9 cellular contexts compared by ENCODE assay signal in the genomic region with DNA sequence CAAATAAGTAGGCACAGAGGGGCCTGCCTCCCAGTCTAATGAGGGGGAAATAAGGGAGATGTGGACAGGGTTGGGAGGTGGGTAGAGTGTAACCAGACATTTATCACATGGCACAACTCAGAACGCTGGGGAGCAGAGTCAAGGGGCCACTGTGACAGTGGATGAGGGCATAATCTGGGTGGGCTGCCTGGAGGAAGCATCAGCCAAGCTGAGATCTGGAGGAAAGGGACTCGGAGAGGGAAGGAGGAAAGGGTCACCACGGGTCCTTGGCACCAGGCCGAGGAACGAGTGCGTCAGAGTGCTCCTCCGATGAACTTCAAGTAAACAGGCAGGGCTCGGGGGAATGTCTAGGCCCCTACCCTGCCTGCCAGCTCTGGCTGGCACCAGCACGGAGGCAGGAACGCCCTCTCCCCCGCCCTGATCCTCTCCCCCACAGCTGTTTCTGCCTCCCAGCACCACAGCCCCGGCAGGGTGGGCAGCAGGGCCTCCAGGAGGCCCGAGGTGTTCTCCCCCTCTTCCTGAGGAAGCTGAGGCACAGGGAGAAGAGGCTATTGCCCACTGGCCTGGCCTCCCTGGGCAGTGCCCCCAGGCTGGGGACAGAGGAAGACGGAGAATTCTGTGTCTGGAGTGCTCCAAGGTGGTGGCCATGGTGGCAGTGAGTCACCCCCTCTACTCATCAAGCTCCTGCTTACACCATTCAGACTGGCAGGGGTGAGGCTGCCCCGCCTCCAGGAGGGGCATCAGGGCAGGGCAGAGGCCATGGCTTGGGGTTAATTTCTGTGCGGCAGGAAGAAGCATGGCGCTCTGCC. TPM values are rescaled to one million over a fixed set of nuclear protein-coding genes. Genes with fewer than 3 reads are reported as not detected.
DNase-seq lines count a peak whose midpoint lies in the region; ATAC-seq and TF ChIP-seq lines count a peak whose summit lies in the region.
"Had no signal": no experiment of that assay in that cellular context is flagged by ENCODE, and none has a peak within 500 bp of the region (broad histone marks: within the 10 kb centered on the region; RNA-seq: fewer than 3 reads in every experiment).

No MANE protein-coding gene starts in this region.

- peak overlapping the region; percentile 82 for H3K9ac ChIP-seq in PC-3 (ENCODE audit: low read length)

- H3K36me3 Mint-ChIP-seq in CD8-positive, alpha-beta memory T cell, result no peaks in the 10 kb centered on the region

- DNase-seq in EH (ENCODE audit: low read depth) (peak; percentile 90), PC-3 (peak; percentile 97), epithelial cell of proximal tubule (ENCODE audit: low read depth) (no peak), prostate gland (ENCODE audit: low spot score) (no peak), caudate nucleus (lab: John Stamatoyannopoulos, UW) (no peak)
- DNase-seq in CD8-positive, alpha-beta memory T cell, result no peak
- DNase-seq: NCI-H2081 had no signal

- peaks cover 24% of the 10 kb centered on the region for H3K79me2 ChIP-seq in PC-3 (ENCODE audit: low read length)

- TF ChIP-seq POLR2A in prostate gland (IDR thresholded peaks at IDR 0.05), result peak; percentile 42

- H3K27me3 ChIP-seq in PC-3 (ENCODE audit: low read length) (no peaks in the 10 kb centered on the region), prostate gland (replicated peaks; ENCODE audit: insufficient read depth) (no peaks in the 10 kb centered on the region)
- no peaks in the 10 kb centered on the region for H3K27me3 ChIP-seq in CD8-positive, alpha-beta memory T cell (ENCODE audit: insufficient read depth, low read length, poor library complexity, severe bottlenecking)

- H3K36me3 ChIP-seq in PC-3 (ENCODE audit: low read depth, low read length) (no peaks in the 10 kb centered on the region), prostate gland (no peaks in the 10 kb centered on the region)
- H3K36me3 ChIP-seq in CD8-positive, alpha-beta memory T cell (ENCODE audit: insufficient read depth, low read length), result no peaks in the 10 kb centered on the region

- peaks cover 2 to 4% of the 10 kb centered on the region in 2 donors for H3K27me3 Mint-ChIP-seq in CD8-positive, alpha-beta memory T cell

- peak overlapping the region; percentile 85 for H3K4me2 ChIP-seq in PC-3 (ENCODE audit: low read length)

- no peak overlapping the region for H3K4me3 Mint-ChIP-seq in CD8-positive, alpha-beta memory T cell

- peak overlapping the region in 2 of 8 donors; percentile 12 to 57 for H3K27ac Mint-ChIP-seq in CD8-positive, alpha-beta memory T cell

- H3K27ac ChIP-seq in PC-3 (ENCODE audit: low read length) (peak overlapping the region; percentile 96), prostate gland (peak overlapping the region in 1 of 2 donors; percentile 28), caudate nucleus (ENCODE audit: low read depth, low read length) (no peak overlapping the region)
- no peak overlapping the region for H3K27ac ChIP-seq in CD8-positive, alpha-beta memory T cell (ENCODE audit: low read depth, low read length)

- no peaks in the 10 kb centered on the region for H3K9me3 ChIP-seq in PC-3 (ENCODE audit: low read length)
- no peaks in the 10 kb centered on the region for H3K9me3 ChIP-seq in prostate gland
- no peaks in the 10 kb centered on the region for H3K9me3 ChIP-seq in CD8-positive, alpha-beta memory T cell (ENCODE audit: low read length)

- H3K4me1 ChIP-seq in PC-3 (ENCODE audit: insufficient read depth, low read length) (peaks cover 69% of the 10 kb centered on the region), prostate gland (replicated peaks) (no peaks in the 10 kb centered on the region)
- no peaks in the 10 kb centered on the region for H3K4me1 ChIP-seq in CD8-positive, alpha-beta memory T cell (ENCODE audit: insufficient read depth, low read length)

- POLR2A ChIA-PET in PC-3 (lab: Charles Lee; ENCODE audit: unreplicated experiment), result interaction anchor here (0.6 to 0.7 kb wide), 2 partner anchors 26 to 1076 kb away, joined by 3 read pairs; no protein-coding TSS in a partner anchor
- POLR2A ChIA-PET in CD8-positive, alpha-beta memory T cell (lab: Charles Lee), result no interaction called here

- ATAC-seq in PC-3 (peak; percentile 59), HG02798 (IDR thresholded peaks at IDR 0.05; ENCODE audit: poor library complexity, unreplicated experiment) (no peak), HG02763 (IDR thresholded peaks at IDR 0.05; ENCODE audit: unreplicated experiment) (no peak)

- H3F3A ChIP-seq in PC-3 (ENCODE audit: low read length, unreplicated experiment), result peaks cover 9% of the 10 kb centered on the region

- no peaks in the 10 kb centered on the region for H4K20me1 ChIP-seq in PC-3 (ENCODE audit: low read length)

- WGBS in prostate gland, result 26% methylated on average over 17 of the region's 17 CpGs

- intact Hi-C loops in PC-3 (cut with micrococcal nuclease) (loop anchor here (10.0 kb wide), 1 partner anchor 200 kb away; a partner anchor contains a TSS), prostate gland (cut with DNase I) (no loop called here)

- peaks cover 0 to 4% (median 0%) of the 10 kb centered on the region in 3 donors for H3K4me1 Mint-ChIP-seq in CD8-positive, alpha-beta memory T cell

- H3K9me2 ChIP-seq in PC-3 (replicated peaks; ENCODE audit: low read length), result no peaks in the 10 kb centered on the region

- CTCF ChIA-PET in PC-3 (lab: Charles Lee), result interaction anchor here (1.2 kb wide), 1 partner anchor 59 kb away, joined by 5 read pairs; no protein-coding TSS in a partner anchor
- CTCF ChIA-PET in CD8-positive, alpha-beta memory T cell (lab: Charles Lee), result no interaction called here

- H2AFZ ChIP-seq in PC-3 (ENCODE audit: low read length), result peak overlapping the region; percentile 66

- no peak for TF ChIP-seq CTCF in PC-3 (conservative IDR thresholded peaks at IDR 0.05; ENCODE audit: low read depth, low read length)
- TF ChIP-seq CTCF in epithelial cell of proximal tubule (conservative IDR thresholded peaks at IDR 0.05; ENCODE audit: low read depth, low read length), result no peak
- no peak for TF ChIP-seq CTCF in prostate gland (IDR thresholded peaks at IDR 0.05)

- H3K9me3 Mint-ChIP-seq in CD8-positive, alpha-beta memory T cell, result no peaks in the 10 kb centered on the region

- H3K4me3 ChIP-seq in PC-3 (ENCODE audit: low read length) (peak overlapping the region; percentile 50), epithelial cell of proximal tubule (ENCODE audit: low read depth, low read length) (peak overlapping the region; percentile 15), prostate gland (no peak overlapping the region)
- no peak overlapping the region for H3K4me3 ChIP-seq in CD8-positive, alpha-beta memory T cell (ENCODE audit: low read length)

- TSS peak; percentile 10 for BruUV-seq in PC-3 (replicated peaks; lab: Mats Ljungman, UMichigan)

RNA-seq across cellular contexts. Expression of a gene that starts 4.2 kb away (rescaled TPM):
- total RNA-seq in PC-3 (2014; rRNA removed) (26.0 and 28.1 TPM in 2 replicates), epithelial cell of proximal tubule (3.9 and 4.4 TPM in 2 replicates), prostate gland (1 to 10 TPM; 7.2 to 7.9 TPM)
- under 1 TPM; 0.20 to 0.33 TPM for total RNA-seq in CD8-positive, alpha-beta memory T cell
- polyA plus RNA-seq in CD8-positive, alpha-beta memory T cell, result 0.12 TPM

RNA-seq across cellular contexts. Expression of a gene that starts 10.5 kb away (rescaled TPM):
- total RNA-seq in PC-3 (2014; rRNA removed) (66.8 and 77.0 TPM in 2 replicates), epithelial cell of proximal tubule (16.3 and 37.4 TPM in 2 replicates), prostate gland (10 to 100 TPM; 31.5 to 41.7 TPM)
- 10 to 100 TPM in 1 of 2 experiments, 1 to 10 TPM in 1; 9.8 to 11.1 TPM for total RNA-seq in CD8-positive, alpha-beta memory T cell
- polyA plus RNA-seq in CD8-positive, alpha-beta memory T cell, result 26.5 TPM

RNA-seq across cellular contexts. Expression of a gene that starts 16.1 kb away (rescaled TPM):
- total RNA-seq in PC-3 (2014; rRNA removed) (560 and 576 TPM in 2 replicates), epithelial cell of proximal tubule (240 and 345 TPM in 2 replicates), prostate gland (100 to 1,000 TPM; 247 to 274 TPM)
- total RNA-seq in CD8-positive, alpha-beta memory T cell, result 100 to 1,000 TPM; 132 to 140 TPM
- polyA plus RNA-seq in CD8-positive, alpha-beta memory T cell, result 170 TPM

RNA-seq across cellular contexts. Expression of a gene that starts 24.5 kb away (rescaled TPM):
- total RNA-seq in PC-3 (2014; rRNA removed) (183 and 203 TPM in 2 replicates), epithelial cell of proximal tubule (100 and 156 TPM in 2 replicates), prostate gland (100 to 1,000 TPM; 114 to 118 TPM)
- 100 to 1,000 TPM; 108 to 126 TPM for total RNA-seq in CD8-positive, alpha-beta memory T cell
- 48.1 TPM for polyA plus RNA-seq in CD8-positive, alpha-beta memory T cell

Comparison
In these comparisons a context has a peak if more than half of its experiments do, and no peak if none do; other contexts are left out.
1. DNase-seq: peak in EH (single experiment) and PC-3 (single experiment); none in epithelial cell of proximal tubule (single experiment), prostate gland (single experiment), CD8-positive, alpha-beta memory T cell (0 of 5) and caudate nucleus (0 of 61).
2. H3K4me3 ChIP-seq: peak in PC-3 (single experiment) and epithelial cell of proximal tubule (single experiment); none in prostate gland (0 of 2) and CD8-positive, alpha-beta memory T cell (single experiment).